Comparison of ENCODE assay signal across 21 cellular contexts in genomic region chr4:79864470-79865190, GRCh38.
DNase-seq lines count a peak whose midpoint lies in the region; ATAC-seq and TF ChIP-seq lines count a peak whose summit lies in the region.
"Had no signal": no experiment of that assay in that cellular context is flagged by ENCODE, and none has a peak within 500 bp of the region (broad histone marks: within the 10 kb centered on the region; RNA-seq: fewer than 3 reads in every experiment).

No MANE protein-coding gene starts in this region.

- ATAC-seq in GM21717 (IDR thresholded peaks at IDR 0.05; ENCODE audit: unreplicated experiment): no peak
- ATAC-seq: activated CD8-positive, alpha-beta T cell treated with anti-CD3 and anti-CD28 coated beads, Interleukin-2, amount 10 ng/mL, durations not matched to agents 7 days and 5 days; activated naive CD8-positive, alpha-beta T cell treated with anti-CD3 and anti-CD28 coated beads, Interleukin-2, amount 50 U/mL, for 24 hours; activated T-cell treated with anti-CD3 and anti-CD28 coated beads, Interleukin-2, amount 50 U/mL, for 72 hours; effector memory CD8-positive, alpha-beta T cell; HepG2; WTC11 had no signal

- H3K27me3 ChIP-seq in fibroblast of lung (ENCODE audit: control insufficient read depth, insufficient read depth, low read length): no peaks in the 10 kb centered on the region
- H3K27me3 ChIP-seq: Peyer's patch, suprapubic skin had no signal

- no peak overlapping the region for H3K9ac ChIP-seq in fibroblast of lung (ENCODE audit: insufficient read depth, low read length)

- H3K27ac ChIP-seq in fibroblast of lung (ENCODE audit: insufficient read depth, low read length): no peak overlapping the region
- H3K27ac ChIP-seq: Peyer's patch, suprapubic skin had no signal

- no peaks in the 10 kb centered on the region for H3K9me3 ChIP-seq in fibroblast of lung (ENCODE audit: control insufficient read depth, insufficient read depth, low read depth, low read length)
- H3K9me3 ChIP-seq: Peyer's patch, suprapubic skin had no signal

- no peak overlapping the region for H3K4me3 ChIP-seq in fibroblast of lung (replicated peaks in 1 of 4; ENCODE audit: control extremely low read depth in 1 of 4, insufficient read depth in 1 of 4, low read depth in 3 of 4, low read length in 4 of 4)
- H3K4me3 ChIP-seq: Peyer's patch, suprapubic skin had no signal

- no peak for TF ChIP-seq CTCF in fibroblast of lung (conservative IDR thresholded peaks at IDR 0.05 in 1 of 2, IDR thresholded peaks at IDR 0.05 in 1 of 2; ENCODE audit: low read depth in 1 of 2, low read length in 2 of 2)

- no peaks in the 10 kb centered on the region for H3K4me1 ChIP-seq in fibroblast of lung (ENCODE audit: control insufficient read depth, extremely low read depth, insufficient read depth, low read length)
- H3K4me1 ChIP-seq: Peyer's patch, suprapubic skin had no signal

- H3K79me2 ChIP-seq in fibroblast of lung (ENCODE audit: control insufficient read depth, insufficient read depth, low read length): no peaks in the 10 kb centered on the region

- H3K36me3 ChIP-seq in fibroblast of lung (ENCODE audit: control insufficient read depth, insufficient read depth, low read length): no peaks in the 10 kb centered on the region
- H3K36me3 ChIP-seq: Peyer's patch, suprapubic skin had no signal

- intact Hi-C loops in cardiac septum (cut with DNase I): no loop called here

- no peak overlapping the region for H3K4me2 ChIP-seq in fibroblast of lung (ENCODE audit: extremely low read depth, insufficient read depth, low read length)

- H2AFZ ChIP-seq in fibroblast of lung (ENCODE audit: low read length): no peak overlapping the region

- no peaks in the 10 kb centered on the region for H4K20me1 ChIP-seq in fibroblast of lung (ENCODE audit: control insufficient read depth, extremely low read depth, insufficient read depth, low read length)

- peak; percentile 73 for DNase-seq in DMS53 (lab: John Stamatoyannopoulos, UW)
- DNase-seq in NCI-H1694 treated with DMSO at 0.1 percent for 48 hours (lab: John Stamatoyannopoulos, UW): peak; percentile 17
- peak; percentile 78 for DNase-seq in NCI-H82 treated with DMSO at 0.1 percent for 48 hours (lab: John Stamatoyannopoulos, UW; ENCODE audit: unreplicated experiment)
- DNase-seq in fibroblast of lung (ENCODE audit: low read depth in 2 of 2): peak; percentile 9 to 27
- DNase-seq in OCI-M2 (lab: John Stamatoyannopoulos, UW; ENCODE audit: unreplicated experiment): no peak
- no peak for DNase-seq in C1 segment of cervical spinal cord (lab: John Stamatoyannopoulos, UW)
- DNase-seq in cardiac septum (ENCODE audit: low spot score): no peak
- DNase-seq: activated CD8-positive, alpha-beta T cell treated with anti-CD3 and anti-CD28 coated beads, Interleukin-2, amount 10 ng/mL, durations not matched to agents 7 days and 5 days; activated naive CD8-positive, alpha-beta T cell treated with anti-CD3 and anti-CD28 coated beads, Interleukin-2, amount 50 U/mL, for 24 hours; activated T-cell treated with anti-CD3 and anti-CD28 coated beads, Interleukin-2, amount 50 U/mL, for 72 hours; Calu3; central memory CD4-positive, alpha-beta T cell; effector memory CD8-positive, alpha-beta T cell; NCI-H526; Peyer's patch; stimulated activated CD4-positive, alpha-beta T cell treated with anti-CD3 and anti-CD28 coated beads, Interleukin-4, amount 100 ng/mL, for 24 hours; stimulated activated CD8-positive, alpha-beta memory T cell treated with anti-CD3 and anti-CD28 coated beads, Interleukin-4, amount 100 ng/mL, for 48 hours had no signal

Comparison
In these comparisons a context has a peak if more than half of its experiments do, and no peak if none do; other contexts are left out.
1. DNase-seq: peak in DMS53 (single experiment), NCI-H1694 treated with DMSO at 0.1 percent for 48 hours (single experiment), NCI-H82 treated with DMSO at 0.1 percent for 48 hours (single experiment) and fibroblast of lung (2 of 2); none in OCI-M2 (single experiment), C1 segment of cervical spinal cord (0 of 14) and cardiac septum (single experiment).